In genomic region chr10:103870503-103870902, GRCh38 we compare ENCODE assay signal across 16 cellular contexts. TPM values are rescaled to one million over a fixed set of nuclear protein-coding genes. Genes with fewer than 3 reads are reported as not detected.
A peak's percentile ranks its signal among the peaks of the same experiment; 100 is the strongest.
DNase-seq lines count a peak whose midpoint lies in the region; ATAC-seq, FAIRE-seq and TF ChIP-seq lines count a peak whose summit lies in the region.
"Had no signal": no experiment of that assay in that cellular context is flagged by ENCODE, and none has a peak within 500 bp of the region (broad histone marks: within the 10 kb centered on the region; RNA-seq: fewer than 3 reads in every experiment).

No MANE protein-coding gene starts in this region.

- H3K36me3 ChIP-seq in MG63 (no peaks in the 10 kb centered on the region), bronchial epithelial cell (ENCODE audit: control insufficient read depth, insufficient read depth, low read length) (no peaks in the 10 kb centered on the region), mesendoderm (ENCODE audit: control insufficient read depth, insufficient read depth, low read length) (no peaks in the 10 kb centered on the region), aorta (ENCODE audit: control insufficient read depth in 1 of 2, insufficient read depth in 2 of 2, low read length in 1 of 2) (peaks cover under 1 to 2% of the 10 kb centered on the region in 2 donors)
- H3K36me3 ChIP-seq: gastrocnemius medialis had no signal

- H3K4ac ChIP-seq in mesendoderm (ENCODE audit: low read depth, low read length) = no peak overlapping the region

- DNase-seq in AG08395 (ENCODE audit: low spot score) (peak; percentile 67), MG63 (peak; percentile 86), bronchial epithelial cell (ENCODE audit: low read depth) (peak; percentile 94), mesendoderm (peak; percentile 45), mesenteric fat pad (ENCODE audit: low spot score) (no peak), aorta (no peak), foreskin melanocyte (no peak)
- DNase-seq: activated CD8-positive, alpha-beta T cell treated with anti-CD3 and anti-CD28 coated beads for 36 hours; activated naive CD4-positive, alpha-beta T cell; DND-41; gastrocnemius medialis; naive thymus-derived CD8-positive, alpha-beta T cell; NCI-H2171 treated with DMSO at 0.1 percent for 48 hours; spleen had no signal

- FAIRE-seq in bronchial epithelial cell (lab: Jason Lieb, UNC) = peak; percentile 94
- FAIRE-seq: urothelium cell line had no signal

- H3K79me1 ChIP-seq in mesendoderm (ENCODE audit: low read length) = no peaks in the 10 kb centered on the region

- no peak overlapping the region for H3K18ac ChIP-seq in mesendoderm (ENCODE audit: low read length)

- no peak overlapping the region for H4K5ac ChIP-seq in mesendoderm (ENCODE audit: low read length)

- H3K4me2 ChIP-seq in mesendoderm (ENCODE audit: low read length) = no peak overlapping the region

- H2BK5ac ChIP-seq in mesendoderm (ENCODE audit: low read length) = no peak overlapping the region

- peak; percentile 18 for TF ChIP-seq CTCF in bronchial epithelial cell (IDR thresholded peaks at IDR 0.05; ENCODE audit: insufficient read depth, low read length, severe bottlenecking)

- H3K27ac ChIP-seq in mesendoderm (ENCODE audit: low read depth, low read length) = no peak overlapping the region
- H3K27ac ChIP-seq in aorta (ENCODE audit: low read depth in 1 of 2, low read length in 2 of 2) = no peak overlapping the region
- H3K27ac ChIP-seq: gastrocnemius medialis, spleen had no signal

- ATAC-seq in GM21737 (IDR thresholded peaks at IDR 0.05; ENCODE audit: unreplicated experiment) (no peak), aorta (ENCODE audit: low FRiP score) (no peak)
- ATAC-seq: activated CD8-positive, alpha-beta T cell treated with anti-CD3 and anti-CD28 coated beads for 36 hours; gastrocnemius medialis; naive thymus-derived CD8-positive, alpha-beta T cell had no signal

- no peak overlapping the region for H2AK5ac ChIP-seq in mesendoderm (ENCODE audit: low read length)

- H3K4me3 ChIP-seq in MG63 (no peak overlapping the region), bronchial epithelial cell (ENCODE audit: low read depth, low read length) (no peak overlapping the region), mesendoderm (ENCODE audit: low read length) (no peak overlapping the region), aorta (ENCODE audit: low read length in 2 of 2) (no peak overlapping the region)
- H3K4me3 ChIP-seq: gastrocnemius medialis, spleen had no signal

- no peak overlapping the region for H3K56ac ChIP-seq in mesendoderm (ENCODE audit: low read length)

- H3K27me3 ChIP-seq in MG63 = no peaks in the 10 kb centered on the region
- H3K27me3 ChIP-seq in bronchial epithelial cell (ENCODE audit: control insufficient read depth, insufficient read depth, low read length) = no peaks in the 10 kb centered on the region
- H3K27me3 ChIP-seq in mesendoderm (ENCODE audit: insufficient read depth, low read length, poor library complexity) = no peaks in the 10 kb centered on the region
- H3K27me3 ChIP-seq in aorta (ENCODE audit: control insufficient read depth in 1 of 2, insufficient read depth in 2 of 2, low read length in 1 of 2) = no peaks in the 10 kb centered on the region
- H3K27me3 ChIP-seq: gastrocnemius medialis, spleen had no signal

- peaks cover 3% of the 10 kb centered on the region for H3K4me1 ChIP-seq in mesendoderm (ENCODE audit: control insufficient read depth, low read depth, low read length)
- H3K4me1 ChIP-seq in aorta (ENCODE audit: control insufficient read depth in 1 of 2, insufficient read depth in 2 of 2, low read length in 2 of 2) = no peaks in the 10 kb centered on the region
- H3K4me1 ChIP-seq: gastrocnemius medialis, spleen had no signal

- no peak overlapping the region for H3K9ac ChIP-seq in mesendoderm (ENCODE audit: low read length)

- no peak overlapping the region for H4K8ac ChIP-seq in mesendoderm (ENCODE audit: low read depth, low read length)

- intact Hi-C loops in aorta (cut with DNase I) = no loop called here

- no peaks in the 10 kb centered on the region for H3K79me2 ChIP-seq in mesendoderm (ENCODE audit: control insufficient read depth, insufficient read depth, low read length)

- WGBS in mesendoderm (ENCODE audit: extremely low coverage, insufficient coverage, low lambda C conversion rate) = no CpG with 5 or more reads among the region's 8 CpGs
- WGBS in aorta, 2 donors = 84 to 88% methylated on average over 8 of the region's 8 CpGs

- peak overlapping the region; percentile 52 for H3K23ac ChIP-seq in mesendoderm (ENCODE audit: low read length)

- no peak overlapping the region for H2BK15ac ChIP-seq in mesendoderm (replicated peaks; ENCODE audit: low read depth)

- peaks cover 7% of the 10 kb centered on the region for H3K9me3 ChIP-seq in MG63
- H3K9me3 ChIP-seq in aorta (ENCODE audit: control insufficient read depth, low read length) = no peaks in the 10 kb centered on the region
- H3K9me3 ChIP-seq: gastrocnemius medialis had no signal

- H2BK120ac ChIP-seq in mesendoderm (ENCODE audit: low read depth, low read length) = no peak overlapping the region

RNA-seq across cellular contexts. Expression of gene SH3PXD2A, which starts 15.1 kb away (rescaled TPM):
- 19.2 and 21.1 TPM in 2 replicates for total RNA-seq in MG63 (2014; rRNA removed; shearing (Covaris generic); ENCODE audit: low replicate concordance)
- total RNA-seq in bronchial epithelial cell (12.4 and 16.1 TPM in 2 replicates), mesenteric fat pad (51.3 TPM), aorta (10 to 100 TPM; 55.9 to 69.1 TPM)
- polyA plus RNA-seq in mesendoderm (2013, experiment 1 of 2) = 7.7 TPM
- polyA plus RNA-seq in mesendoderm (2013, experiment 2 of 2) = 7.8 TPM
- 10 to 100 TPM; 18.7 to 29.1 TPM for polyA plus RNA-seq in aorta

RNA-seq across cellular contexts. Expression of gene STN1, which starts 47.5 kb away (rescaled TPM):
- total RNA-seq in MG63 (2014; rRNA removed; shearing (Covaris generic); ENCODE audit: low replicate concordance) = 29.1 and 33.2 TPM in 2 replicates
- total RNA-seq in bronchial epithelial cell (40.7 and 67.7 TPM in 2 replicates), mesenteric fat pad (18.9 TPM), aorta (10 to 100 TPM; 20.3 to 24.2 TPM)
- 7.1 TPM for polyA plus RNA-seq in mesendoderm (2013, experiment 1 of 2)
- 7.3 TPM for polyA plus RNA-seq in mesendoderm (2013, experiment 2 of 2)
- polyA plus RNA-seq in aorta = 10 to 100 TPM; 16.9 to 20.8 TPM

Comparison
In these comparisons a context has a peak if more than half of its experiments do, and no peak if none do; other contexts are left out.
1. DNase-seq: peak in AG08395 (single experiment), MG63 (single experiment), bronchial epithelial cell (single experiment) and mesendoderm (single experiment); none in mesenteric fat pad (single experiment), aorta (0 of 2) and foreskin melanocyte (single experiment).